ENCODE assay signal across 2 cellular contexts in genomic region chr19:55094456-55095259, GRCh38.
TF ChIP-seq lines count a peak whose summit lies in the region.

No MANE protein-coding gene starts in this region.

TF ChIP-seq in K562, 482 proteins besides CTCF, POLR2A, EP300 and RAD21:
- TF ChIP-seq POLR2G (IDR thresholded peaks at IDR 0.05; ENCODE audit: low read depth, low read length): 0 out of 2 replicates have a peak, but pooled peaks have one; percentile 29
- no peak for TF ChIP-seq NR1H2 (CRISPR knock-in tag; IDR thresholded peaks at IDR 0.05)
TF ChIP-seq in K562: peak in this region for 1.

TF ChIP-seq in HEK293T, 16 proteins besides CTCF, POLR2A, EP300 and RAD21:
- TF ChIP-seq SUZ12 (IDR thresholded peaks at IDR 0.05) (no peak), TARDBP (IDR thresholded peaks at IDR 0.05) (no peak), HDGF (IDR thresholded peaks at IDR 0.05; ENCODE audit: borderline replicate concordance) (no peak), ELF4 (IDR thresholded peaks at IDR 0.05) (no peak), PKNOX1 (IDR thresholded peaks at IDR 0.05) (no peak), FOXA1 (IDR thresholded peaks at IDR 0.05) (no peak), FOXK2 (IDR thresholded peaks at IDR 0.05) (no peak), SP1 (IDR thresholded peaks at IDR 0.05) (no peak), L3MBTL2 (conservative IDR thresholded peaks at IDR 0.05) (no peak), FOXM1 (IDR thresholded peaks at IDR 0.05; ENCODE audit: borderline replicate concordance) (no peak), ARNT (IDR thresholded peaks at IDR 0.05) (no peak), LEF1 (IDR thresholded peaks at IDR 0.05; ENCODE audit: borderline replicate concordance) (no peak), BHLHE40 (IDR thresholded peaks at IDR 0.05; ENCODE audit: borderline replicate concordance) (no peak)
TF ChIP-seq in HEK293T: peak in this region for 0.
